11 cellular contexts compared by ENCODE assay signal in the genomic region with DNA sequence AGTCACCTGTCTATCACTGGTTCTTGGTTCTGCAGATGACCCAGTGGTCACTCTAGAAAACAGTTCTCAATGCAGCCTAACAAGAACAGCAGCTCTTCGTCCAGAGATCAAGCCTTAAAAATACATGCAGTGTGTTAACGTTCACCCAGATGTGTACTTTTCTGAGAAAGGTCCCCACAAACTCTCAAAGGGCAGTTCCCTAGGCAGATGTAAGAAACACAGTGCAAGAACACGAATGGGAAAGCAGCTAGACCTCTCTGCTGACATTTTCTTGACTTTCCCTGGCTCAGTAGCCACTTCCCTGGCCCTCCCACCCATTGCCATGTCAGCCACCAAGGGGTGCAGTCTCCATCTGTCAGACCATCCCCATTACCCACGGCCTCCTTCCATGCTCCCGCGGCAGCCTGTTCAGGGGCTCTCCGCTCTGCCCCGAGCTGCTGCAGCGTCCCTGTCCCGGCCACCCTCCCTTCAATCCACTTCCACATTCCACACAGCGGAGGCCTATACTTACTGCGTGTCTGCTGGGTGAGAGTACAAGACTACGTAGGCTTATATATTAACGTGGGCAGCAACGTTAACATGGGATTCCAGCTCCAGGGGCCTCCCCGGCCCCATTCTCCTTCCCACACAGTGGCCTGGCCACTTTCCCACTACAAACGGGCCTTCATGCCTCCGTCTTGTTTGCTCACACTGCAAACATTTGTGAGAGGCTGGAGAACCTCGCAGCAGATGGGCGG. TPM values are rescaled to one million over a fixed set of nuclear protein-coding genes. Genes with fewer than 3 reads are reported as not detected.
DNase-seq lines count a peak whose midpoint lies in the region; ATAC-seq and TF ChIP-seq lines count a peak whose summit lies in the region.
"Had no signal": no experiment of that assay in that cellular context is flagged by ENCODE, and none has a peak within 500 bp of the region (broad histone marks: within the 10 kb centered on the region; RNA-seq: fewer than 3 reads in every experiment).

No MANE protein-coding gene starts in this region.

- peaks cover 25% of the 10 kb centered on the region for H3K36me3 Mint-ChIP-seq in activated CD4-positive, alpha-beta T cell treated with anti-CD3 and anti-CD28 coated beads, Interleukin-2, amount 10 ng/mL, durations not matched to agents 24 days and 14 days (ENCODE audit: low read depth)
- H3K36me3 Mint-ChIP-seq in naive thymus-derived CD8-positive, alpha-beta T cell, result peaks cover 0 to 11% (median 0%) of the 10 kb centered on the region in 3 donors

- TF ChIP-seq CTCF in fibroblast of lung (conservative IDR thresholded peaks at IDR 0.05 in 1 of 2, IDR thresholded peaks at IDR 0.05 in 1 of 2; ENCODE audit: low read depth in 1 of 2, low read length in 2 of 2), result no peak
- no peak for TF ChIP-seq CTCF in upper lobe of right lung (IDR thresholded peaks at IDR 0.05)
- no peak for TF ChIP-seq CTCF in foreskin keratinocyte (conservative IDR thresholded peaks at IDR 0.05)

- no peak overlapping the region for H3K9ac ChIP-seq in fibroblast of lung (ENCODE audit: insufficient read depth, low read length)

- intact Hi-C loops in activated CD4-positive, alpha-beta T cell treated with anti-CD3 and anti-CD28 coated beads, Interleukin-2, amount 10 ng/mL, durations not matched to agents 24 days and 14 days (cut with micrococcal nuclease), result no loop called here
- intact Hi-C loops in upper lobe of right lung (cut with DNase I), result no loop called here

- H3K27me3 ChIP-seq in fibroblast of lung (ENCODE audit: control insufficient read depth, insufficient read depth, low read length), result no peaks in the 10 kb centered on the region
- H3K27me3 ChIP-seq in upper lobe of right lung, result no peaks in the 10 kb centered on the region
- no peaks in the 10 kb centered on the region for H3K27me3 ChIP-seq in foreskin keratinocyte
- H3K27me3 ChIP-seq: Peyer's patch had no signal

- H3K9me3 ChIP-seq in fibroblast of lung (ENCODE audit: control insufficient read depth, insufficient read depth, low read depth, low read length) (no peaks in the 10 kb centered on the region), upper lobe of right lung (no peaks in the 10 kb centered on the region)
- H3K9me3 ChIP-seq: Peyer's patch had no signal

- peaks cover 54% of the 10 kb centered on the region for H3K79me2 ChIP-seq in fibroblast of lung (ENCODE audit: control insufficient read depth, insufficient read depth, low read length)

- no peak for DNase-seq in activated CD4-positive, alpha-beta T cell treated with anti-CD3 and anti-CD28 coated beads, Interleukin-2, amount 10 ng/mL, durations not matched to agents 24 days and 14 days
- DNase-seq in activated CD4-positive, alpha-beta T cell treated with anti-CD3 and anti-CD28 coated beads, Interleukin-2, amount 50 U/mL, for 1 hour, result no peak
- peak; percentile 59 to 67 for DNase-seq in fibroblast of lung (ENCODE audit: low read depth in 2 of 2)
- DNase-seq in naive thymus-derived CD8-positive, alpha-beta T cell, result no peak
- no peak for DNase-seq in upper lobe of right lung
- DNase-seq in mesenteric fat pad (ENCODE audit: low spot score), result no peak
- DNase-seq in foreskin keratinocyte, result no peak
- DNase-seq: NCI-H1048, Peyer's patch had no signal

- H3K4me3 ChIP-seq in fibroblast of lung (replicated peaks in 1 of 4; ENCODE audit: control extremely low read depth in 1 of 4, insufficient read depth in 1 of 4, low read depth in 3 of 4, low read length in 4 of 4), result peak overlapping the region in 1 of 4 experiments; percentile 5
- no peak overlapping the region for H3K4me3 ChIP-seq in upper lobe of right lung
- H3K4me3 ChIP-seq: cardiac muscle cell, Peyer's patch had no signal

- no peaks in the 10 kb centered on the region for H4K20me1 ChIP-seq in fibroblast of lung (ENCODE audit: control insufficient read depth, extremely low read depth, insufficient read depth, low read length)

- no peaks in the 10 kb centered on the region for H3K27me3 Mint-ChIP-seq in activated CD4-positive, alpha-beta T cell treated with anti-CD3 and anti-CD28 coated beads, Interleukin-2, amount 10 ng/mL, durations not matched to agents 24 days and 14 days
- H3K27me3 Mint-ChIP-seq in naive thymus-derived CD8-positive, alpha-beta T cell, result no peaks in the 10 kb centered on the region

- H2AFZ ChIP-seq in fibroblast of lung (ENCODE audit: low read length), result peak overlapping the region; percentile 49

- peaks cover 15% of the 10 kb centered on the region for H3K4me1 ChIP-seq in fibroblast of lung (ENCODE audit: control insufficient read depth, extremely low read depth, insufficient read depth, low read length)
- peaks cover 82% of the 10 kb centered on the region for H3K4me1 ChIP-seq in upper lobe of right lung
- no peaks in the 10 kb centered on the region for H3K4me1 ChIP-seq in foreskin keratinocyte

- no peaks in the 10 kb centered on the region for H3K9me3 Mint-ChIP-seq in activated CD4-positive, alpha-beta T cell treated with anti-CD3 and anti-CD28 coated beads, Interleukin-2, amount 10 ng/mL, durations not matched to agents 24 days and 14 days
- no peaks in the 10 kb centered on the region for H3K9me3 Mint-ChIP-seq in naive thymus-derived CD8-positive, alpha-beta T cell

- peaks cover 62% of the 10 kb centered on the region for H3K4me1 Mint-ChIP-seq in activated CD4-positive, alpha-beta T cell treated with anti-CD3 and anti-CD28 coated beads, Interleukin-2, amount 10 ng/mL, durations not matched to agents 24 days and 14 days
- peaks cover 61 to 91% (median 89%) of the 10 kb centered on the region in 4 donors for H3K4me1 Mint-ChIP-seq in naive thymus-derived CD8-positive, alpha-beta T cell

- ATAC-seq in naive thymus-derived CD8-positive, alpha-beta T cell, result no peak
- ATAC-seq in upper lobe of right lung, result peak; percentile 68
- ATAC-seq in foreskin keratinocyte, result no peak
- ATAC-seq in HG03139 (IDR thresholded peaks at IDR 0.05; ENCODE audit: unreplicated experiment), result no peak

- H3K4me3 Mint-ChIP-seq in activated CD4-positive, alpha-beta T cell treated with anti-CD3 and anti-CD28 coated beads, Interleukin-2, amount 10 ng/mL, durations not matched to agents 24 days and 14 days, result no peak overlapping the region
- H3K4me3 Mint-ChIP-seq in naive thymus-derived CD8-positive, alpha-beta T cell, result peak overlapping the region in 2 of 10 donors; percentile 23 to 33

- POLR2A ChIA-PET in naive thymus-derived CD8-positive, alpha-beta T cell (lab: Charles Lee), result no interaction called here

- H3K27ac Mint-ChIP-seq in activated CD4-positive, alpha-beta T cell treated with anti-CD3 and anti-CD28 coated beads, Interleukin-2, amount 10 ng/mL, durations not matched to agents 24 days and 14 days, result peak overlapping the region; percentile 13
- H3K27ac Mint-ChIP-seq in naive thymus-derived CD8-positive, alpha-beta T cell, result peak overlapping the region in 7 of 10 donors; percentile 4 to 83 (median 23)

- H3K4me2 ChIP-seq in fibroblast of lung (ENCODE audit: extremely low read depth, insufficient read depth, low read length), result peak overlapping the region; percentile 81

- peak overlapping the region; percentile 65 for H3K27ac ChIP-seq in fibroblast of lung (ENCODE audit: insufficient read depth, low read length)
- H3K27ac ChIP-seq in upper lobe of right lung, result peak overlapping the region; percentile 60
- H3K27ac ChIP-seq in foreskin keratinocyte, result no peak overlapping the region
- H3K27ac ChIP-seq: cardiac muscle cell had no signal

- H3K36me3 ChIP-seq in fibroblast of lung (ENCODE audit: control insufficient read depth, insufficient read depth, low read length) (no peaks in the 10 kb centered on the region), upper lobe of right lung (no peaks in the 10 kb centered on the region)
- H3K36me3 ChIP-seq: cardiac muscle cell, Peyer's patch had no signal

RNA-seq across cellular contexts. Expression of a gene that starts 34.3 kb away (rescaled TPM):
- total RNA-seq in activated CD4-positive, alpha-beta T cell treated with anti-CD3 and anti-CD28 coated beads, Interleukin-2, amount 10 ng/mL, durations not matched to agents 24 days and 14 days, result 48.7 and 50.0 TPM in 2 replicates
- total RNA-seq in fibroblast of lung (30.9 and 31.8 TPM in 2 replicates), upper lobe of right lung (44.0 TPM), mesenteric fat pad (35.3 TPM), foreskin keratinocyte (16.5 and 18.4 TPM in 2 replicates)
- polyA plus RNA-seq in fibroblast of lung (32.5 and 42.3 TPM in 2 replicates), foreskin keratinocyte (10.7 and 11.9 TPM in 2 replicates)
- 19.2 and 19.3 TPM in 2 replicates for polyA plus RNA-seq in fibroblast of lung (2012)
- polyA minus RNA-seq in fibroblast of lung (ENCODE audit: low replicate concordance), result 14.9 and 36.3 TPM in 2 replicates
- total RNA-seq in naive thymus-derived CD8-positive, alpha-beta T cell, result 10 to 100 TPM; 62.6 to 77.1 TPM
- polyA plus RNA-seq in naive thymus-derived CD8-positive, alpha-beta T cell, result 10 to 100 TPM; 72.7 to 80.7 (median 78.3) TPM

Comparison
In these comparisons a context has a peak if more than half of its experiments do, and no peak if none do; other contexts are left out.
1. DNase-seq: peak in fibroblast of lung (2 of 2); none in activated CD4-positive, alpha-beta T cell treated with anti-CD3 and anti-CD28 coated beads, Interleukin-2, amount 10 ng/mL, durations not matched to agents 24 days and 14 days (single experiment), activated CD4-positive, alpha-beta T cell treated with anti-CD3 and anti-CD28 coated beads, Interleukin-2, amount 50 U/mL, for 1 hour (single experiment), naive thymus-derived CD8-positive, alpha-beta T cell (0 of 10), upper lobe of right lung (single experiment), mesenteric fat pad (single experiment) and foreskin keratinocyte (0 of 2).